21 cellular contexts compared by ENCODE assay signal in the genomic region with DNA sequence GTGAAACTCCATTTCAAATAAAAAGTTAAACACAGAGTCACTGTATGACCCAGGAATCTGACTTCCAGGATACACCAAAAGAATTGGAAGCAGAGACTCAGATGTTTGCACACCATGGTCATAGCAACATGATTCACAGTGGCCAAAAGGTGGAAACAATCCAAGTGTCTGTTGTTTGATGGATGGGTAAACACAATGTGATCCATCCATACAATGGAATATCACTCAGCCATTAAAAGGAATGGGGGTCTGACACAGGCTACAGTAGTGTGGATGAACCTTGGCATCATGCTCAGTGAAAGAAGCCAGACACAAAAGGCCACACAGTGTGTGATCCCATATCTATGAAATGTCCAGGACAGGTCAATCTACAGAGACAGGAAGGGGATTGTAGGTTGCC.
DNase-seq lines count a peak whose midpoint lies in the region; ATAC-seq and TF ChIP-seq lines count a peak whose summit lies in the region.
"Had no signal": no experiment of that assay in that cellular context is flagged by ENCODE, and none has a peak within 500 bp of the region (broad histone marks: within the 10 kb centered on the region; RNA-seq: fewer than 3 reads in every experiment).

No MANE protein-coding gene starts in this region.

- H3K9me3 ChIP-seq in PC-3 (ENCODE audit: low read length) = no peaks in the 10 kb centered on the region
- H3K9me3 ChIP-seq in mesenchymal stem cell (ENCODE audit: control insufficient read depth, low read length) = no peaks in the 10 kb centered on the region
- no peaks in the 10 kb centered on the region for H3K9me3 ChIP-seq in H9 (ENCODE audit: control insufficient read depth, low read depth, low read length)
- H3K9me3 ChIP-seq: BLaER1 treated with 17β-estradiol and CSF1 and Interleukin-3, amounts not matched to agents 10 nM and 100 nM had no signal

- H4K5ac ChIP-seq in H9 (ENCODE audit: insufficient read length, low read depth, low read length) = no peak overlapping the region
- H4K5ac ChIP-seq in mesendoderm (ENCODE audit: low read length) = no peak overlapping the region

- H3K79me2 ChIP-seq in PC-3 (ENCODE audit: low read length) = no peaks in the 10 kb centered on the region
- H3K79me2 ChIP-seq in H9 (ENCODE audit: insufficient read depth, low read length) = no peaks in the 10 kb centered on the region
- H3K79me2 ChIP-seq in mesendoderm (ENCODE audit: control insufficient read depth, insufficient read depth, low read length) = no peaks in the 10 kb centered on the region

- in situ Hi-C loops in Caki2 (cut with HindIII; ENCODE audit: low pct_unique_long_range_greater_than_20kb, low sequenced_read_pairs) = no loop called here

- H3K36me3 ChIP-seq in PC-3 (ENCODE audit: low read depth, low read length) (no peaks in the 10 kb centered on the region), mesenchymal stem cell (ENCODE audit: control insufficient read depth in 1 of 2, insufficient read depth in 2 of 2, low read depth in 1 of 2, low read length in 2 of 2) (no peaks in the 10 kb centered on the region), mesendoderm (ENCODE audit: control insufficient read depth, insufficient read depth, low read length) (no peaks in the 10 kb centered on the region)
- H3K36me3 ChIP-seq: BLaER1 treated with 17β-estradiol and CSF1 and Interleukin-3, amounts not matched to agents 10 nM and 100 nM had no signal

- no peak overlapping the region for H3K27ac Mint-ChIP-seq in H9
- H3K27ac Mint-ChIP-seq: activated T-helper 2 cell treated with anti-CD3 and anti-CD28 coated beads, Interferon-gamma antibody, Interleukin-2, Interleukin-4, amounts not matched to agents 10 μg/mL and 5 μg/mL and 100 μg/mL, durations not matched to agents 14 hours and 24 hours and 36 hours; brain; immature natural killer cell had no signal

- peaks cover 26% of the 10 kb centered on the region for H3K27me3 Mint-ChIP-seq in H9 (ENCODE audit: low read depth)
- H3K27me3 Mint-ChIP-seq: brain had no signal

- H3K18ac ChIP-seq in mesenchymal stem cell (ENCODE audit: low read depth in 1 of 2, low read length in 2 of 2) (no peak overlapping the region), H9 (ENCODE audit: insufficient read length, low read depth, low read length) (no peak overlapping the region), mesendoderm (ENCODE audit: low read length) (no peak overlapping the region)

- H3K36me3 Mint-ChIP-seq in H9 (ENCODE audit: insufficient read depth in 1 of 3, low read depth in 3 of 3) = peaks cover 3 to 24% (median 9%) of the 10 kb centered on the region in 3 experiments; a peak in 6 of 7 replicates

- ATAC-seq in PC-3 (peak; percentile 96), GM21447 (IDR thresholded peaks at IDR 0.05; ENCODE audit: unreplicated experiment) (no peak)

- no peaks in the 10 kb centered on the region for H3K9me2 ChIP-seq in PC-3 (replicated peaks; ENCODE audit: low read length)

- H2BK15ac ChIP-seq in mesenchymal stem cell (ENCODE audit: low read depth, poor library complexity, severe bottlenecking) (no peak overlapping the region), H9 (ENCODE audit: low read depth, low read length) (no peak overlapping the region), mesendoderm (replicated peaks; ENCODE audit: low read depth) (no peak overlapping the region)

- H3K4me2 ChIP-seq in PC-3 (ENCODE audit: low read length) (peak overlapping the region; percentile 46), mesenchymal stem cell (ENCODE audit: low read length, poor library complexity, severe bottlenecking) (no peak overlapping the region), H9 (ENCODE audit: insufficient read depth, insufficient read length, low read length) (no peak overlapping the region), mesendoderm (ENCODE audit: low read length) (no peak overlapping the region)
- H3K4me2 ChIP-seq: BLaER1 treated with 17β-estradiol and CSF1 and Interleukin-3, amounts not matched to agents 10 nM and 100 nM; KMS-11 had no signal

- no peaks in the 10 kb centered on the region for H3K79me1 ChIP-seq in mesenchymal stem cell (replicated peaks; ENCODE audit: low read length, poor library complexity, severe bottlenecking)
- no peaks in the 10 kb centered on the region for H3K79me1 ChIP-seq in H9 (ENCODE audit: insufficient read depth, low read depth, low read length, poor library complexity, severe bottlenecking)
- no peaks in the 10 kb centered on the region for H3K79me1 ChIP-seq in mesendoderm (ENCODE audit: low read length)

- H3K9me3 Mint-ChIP-seq in H9 = peaks cover 14 to 18% of the 10 kb centered on the region in 2 experiments
- H3K9me3 Mint-ChIP-seq: activated T-helper 2 cell treated with anti-CD3 and anti-CD28 coated beads, Interferon-gamma antibody, Interleukin-2, Interleukin-4, amounts not matched to agents 10 μg/mL and 5 μg/mL and 100 μg/mL, durations not matched to agents 14 hours and 24 hours and 36 hours; immature natural killer cell had no signal

- peak; percentile 45 for DNase-seq in Caki2 (ENCODE audit: low read depth)
- DNase-seq in PC-3 = peak; percentile 99
- peak; percentile 48 for DNase-seq in choroid plexus epithelial cell (ENCODE audit: low read depth)
- DNase-seq in mesenchymal stem cell = peak; percentile 55
- no peak for DNase-seq in H9
- DNase-seq in mesenteric fat pad (ENCODE audit: low spot score) = no peak
- no peak for DNase-seq in mesendoderm
- DNase-seq: DMS79; effector CD8-positive, alpha-beta T cell; immature natural killer cell; midbrain; NCI-H187; NCI-H446 treated with DMSO at 0.1 percent for 48 hours; stimulated activated CD4-positive, alpha-beta T cell treated with anti-CD3 and anti-CD28 coated beads, Interleukin-4, amount 100 ng/mL, for 4 hours; trophoblast cell had no signal

- H3K27ac ChIP-seq in PC-3 (ENCODE audit: low read length) (peak overlapping the region; percentile 89), mesenchymal stem cell (ENCODE audit: low read length, poor library complexity, severe bottlenecking) (no peak overlapping the region), H9 (ENCODE audit: insufficient read length, low read depth, low read length) (no peak overlapping the region), mesendoderm (ENCODE audit: low read depth, low read length) (no peak overlapping the region)
- H3K27ac ChIP-seq: BLaER1 treated with 17β-estradiol and CSF1 and Interleukin-3, amounts not matched to agents 10 nM and 100 nM; KMS-11; VCaP had no signal

- H4K91ac ChIP-seq in mesenchymal stem cell (ENCODE audit: low read length) (no peak overlapping the region), H9 (ENCODE audit: insufficient read length, low read depth, low read length) (no peak overlapping the region)

- no TSS peak for BruUV-seq in PC-3 (replicated peaks; lab: Mats Ljungman, UMichigan)

- H2BK20ac ChIP-seq in H9 (ENCODE audit: low read depth, low read length, poor library complexity, severe bottlenecking) = no peak overlapping the region

- no peak overlapping the region for H4K8ac ChIP-seq in mesenchymal stem cell (ENCODE audit: low read length)
- H4K8ac ChIP-seq in H9 (replicated peaks; ENCODE audit: insufficient read length, low read depth, low read length) = no peak overlapping the region
- no peak overlapping the region for H4K8ac ChIP-seq in mesendoderm (ENCODE audit: low read depth, low read length)

- peaks cover 25 to 31% of the 10 kb centered on the region in 2 experiments for H3K4me1 Mint-ChIP-seq in H9
- H3K4me1 Mint-ChIP-seq: immature natural killer cell had no signal

- peak overlapping the region; percentile 5; the same call in 1 of the 2 replicates for H2AFZ ChIP-seq in PC-3 (ENCODE audit: low read length)
- H2AFZ ChIP-seq in mesenchymal stem cell (ENCODE audit: low read depth, low read length) = no peak overlapping the region
- H2AFZ ChIP-seq in H9 (ENCODE audit: low read length) = no peak overlapping the region

- TF ChIP-seq CTCF in PC-3 (conservative IDR thresholded peaks at IDR 0.05; ENCODE audit: low read depth, low read length) (no peak), choroid plexus epithelial cell (conservative IDR thresholded peaks at IDR 0.05; ENCODE audit: low read depth, low read length) (no peak), H9 (conservative IDR thresholded peaks at IDR 0.05) (no peak)

- no peak overlapping the region for H3K4me3 ChIP-seq in PC-3 (ENCODE audit: low read length)
- no peak overlapping the region for H3K4me3 ChIP-seq in choroid plexus epithelial cell (ENCODE audit: low read depth, low read length)
- no peak overlapping the region for H3K4me3 ChIP-seq in mesenchymal stem cell (ENCODE audit: insufficient read depth in 1 of 2, low read depth in 1 of 2, low read length in 2 of 2)
- H3K4me3 ChIP-seq in mesendoderm (ENCODE audit: low read length) = no peak overlapping the region
- H3K4me3 ChIP-seq: BLaER1 treated with 17β-estradiol and CSF1 and Interleukin-3, amounts not matched to agents 10 nM and 100 nM had no signal

- H3K4ac ChIP-seq in mesenchymal stem cell (ENCODE audit: low read depth in 1 of 2, low read length in 2 of 2) = no peak overlapping the region
- H3K4ac ChIP-seq in H9 (ENCODE audit: low read depth, low read length) = no peak overlapping the region
- H3K4ac ChIP-seq in mesendoderm (ENCODE audit: low read depth, low read length) = no peak overlapping the region

- no peak overlapping the region for H2BK12ac ChIP-seq in mesenchymal stem cell (ENCODE audit: low read length in 2 of 2)
- H2BK12ac ChIP-seq in H9 (ENCODE audit: insufficient read length, low read depth, low read length) = no peak overlapping the region

- no peak overlapping the region for H3K4me3 Mint-ChIP-seq in H9
- H3K4me3 Mint-ChIP-seq: brain, immature natural killer cell had no signal

- H2AK5ac ChIP-seq in mesenchymal stem cell (ENCODE audit: low read length, severe bottlenecking) (no peak overlapping the region), H9 (ENCODE audit: insufficient read length, low read length) (no peak overlapping the region), mesendoderm (ENCODE audit: low read length) (no peak overlapping the region)

- H3K56ac ChIP-seq in H9 (ENCODE audit: insufficient read length, low read depth, low read length) (no peak overlapping the region), mesendoderm (ENCODE audit: low read length) (no peak overlapping the region)

- H3K9ac ChIP-seq in PC-3 (ENCODE audit: low read length) = peak overlapping the region; percentile 62
- no peak overlapping the region for H3K9ac ChIP-seq in mesenchymal stem cell (ENCODE audit: low read length)
- no peak overlapping the region for H3K9ac ChIP-seq in H9 (ENCODE audit: extremely low read depth, insufficient read length, low read length)
- no peak overlapping the region for H3K9ac ChIP-seq in mesendoderm (ENCODE audit: low read length)
- H3K9ac ChIP-seq: BLaER1 treated with 17β-estradiol and CSF1 and Interleukin-3, amounts not matched to agents 10 nM and 100 nM; KMS-11 had no signal

- H3K27me3 ChIP-seq in PC-3 (ENCODE audit: low read length) (no peaks in the 10 kb centered on the region), mesenchymal stem cell (ENCODE audit: control insufficient read depth in 1 of 2, insufficient read depth in 1 of 2, low read length in 2 of 2) (no peaks in the 10 kb centered on the region), H9 (ENCODE audit: insufficient read depth, low read length) (no peaks in the 10 kb centered on the region), mesendoderm (ENCODE audit: insufficient read depth, low read length, poor library complexity) (no peaks in the 10 kb centered on the region)
- H3K27me3 ChIP-seq: BLaER1 treated with 17β-estradiol and CSF1 and Interleukin-3, amounts not matched to agents 10 nM and 100 nM had no signal

- H3K23me2 ChIP-seq in H9 (ENCODE audit: insufficient read length, low read depth, low read length, poor library complexity, severe bottlenecking) = no peaks in the 10 kb centered on the region

- intact Hi-C loops in PC-3 (cut with micrococcal nuclease) = loop anchor here (5.0 kb wide), 1 partner anchor 119 kb away; no protein-coding TSS in a partner anchor

- no peaks in the 10 kb centered on the region for H4K20me1 ChIP-seq in PC-3 (ENCODE audit: low read length)
- no peaks in the 10 kb centered on the region for H4K20me1 ChIP-seq in H9 (ENCODE audit: control insufficient read depth, insufficient read depth, insufficient read length)
- H4K20me1 ChIP-seq: BLaER1 treated with 17β-estradiol and CSF1 and Interleukin-3, amounts not matched to agents 10 nM and 100 nM had no signal

- no peak overlapping the region for H3K14ac ChIP-seq in mesenchymal stem cell (ENCODE audit: low read length in 2 of 2)
- H3K14ac ChIP-seq in H9 (ENCODE audit: insufficient read depth, low read length) = no peak overlapping the region

- H3F3A ChIP-seq in PC-3 (ENCODE audit: low read length, unreplicated experiment) = no peaks in the 10 kb centered on the region

- no peak overlapping the region for H3K23ac ChIP-seq in mesenchymal stem cell (ENCODE audit: low read length in 2 of 2)
- no peak overlapping the region for H3K23ac ChIP-seq in H9 (ENCODE audit: insufficient read length, low read depth, low read length)
- H3K23ac ChIP-seq in mesendoderm (ENCODE audit: low read length) = no peak overlapping the region

- H3K4me1 ChIP-seq in PC-3 (ENCODE audit: insufficient read depth, low read length) (peaks cover 31% of the 10 kb centered on the region), mesenchymal stem cell (ENCODE audit: control insufficient read depth, insufficient read depth, low read depth, low read length) (no peaks in the 10 kb centered on the region), H9 (ENCODE audit: insufficient read depth, low read length) (peaks cover 6% of the 10 kb centered on the region; the same call in 1 of the 2 replicates), mesendoderm (ENCODE audit: control insufficient read depth, low read depth, low read length) (no peaks in the 10 kb centered on the region)

- CTCF ChIA-PET in PC-3 (lab: Charles Lee) = no interaction called here

- H3T11ph ChIP-seq in H9 (ENCODE audit: low read length) = no peak overlapping the region

- H2BK5ac ChIP-seq in mesenchymal stem cell (ENCODE audit: low read depth, low read length, poor library complexity, severe bottlenecking) (no peak overlapping the region), H9 (ENCODE audit: insufficient read length, low read length) (no peak overlapping the region), mesendoderm (ENCODE audit: low read length) (no peak overlapping the region)

- H2BK120ac ChIP-seq in mesenchymal stem cell (ENCODE audit: low read depth, low read length) = no peak overlapping the region
- no peak overlapping the region for H2BK120ac ChIP-seq in H9 (ENCODE audit: low read depth, low read length, poor library complexity, severe bottlenecking)
- no peak overlapping the region for H2BK120ac ChIP-seq in mesendoderm (ENCODE audit: low read depth, low read length)

- POLR2A ChIA-PET in PC-3 (lab: Charles Lee; ENCODE audit: unreplicated experiment) = no interaction called here

Comparison
In these comparisons a context has a peak if more than half of its experiments do, and no peak if none do; other contexts are left out.
1. DNase-seq: peak in Caki2 (single experiment), PC-3 (single experiment), choroid plexus epithelial cell (single experiment) and mesenchymal stem cell (single experiment); none in H9 (single experiment), mesenteric fat pad (single experiment) and mesendoderm (single experiment).